In the genomic region with DNA sequence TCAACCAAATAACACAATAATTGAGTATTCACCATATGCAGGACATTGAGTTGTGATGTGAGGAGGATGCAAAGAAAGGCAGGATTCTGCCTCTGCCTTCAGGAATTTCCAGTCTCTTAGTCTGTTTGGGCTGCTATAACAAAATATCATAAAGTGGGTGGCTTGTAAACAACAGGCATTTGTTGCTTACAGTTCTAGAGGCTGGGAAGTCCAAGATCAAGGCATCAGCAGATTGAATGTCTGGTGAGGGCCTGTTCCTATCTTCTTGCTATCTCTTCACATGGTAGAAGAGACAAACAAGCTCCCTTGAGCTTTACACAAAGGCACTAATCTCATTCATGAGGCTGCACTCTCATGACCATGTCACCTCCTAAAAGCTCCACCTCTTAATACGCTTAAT, we compare ENCODE assay signal across 37 cellular contexts.
"Had no signal": no experiment of that assay in that cellular context is flagged by ENCODE, and none has a peak within 500 bp of the region (broad histone marks: within the 10 kb centered on the region; RNA-seq: fewer than 3 reads in every experiment).

No MANE protein-coding gene starts in this region.

- H3K27me3 Mint-ChIP-seq: activated CD4-positive, alpha-beta T cell treated with anti-CD3 and anti-CD28 coated beads, Interleukin-2, amount 10 ng/mL, durations not matched to agents 24 days and 14 days; activated naive CD8-positive, alpha-beta T cell treated with anti-CD3 and anti-CD28 coated beads for 36 hours had no signal

- H3K27me3 ChIP-seq: adrenal gland, body of pancreas, brain microvascular endothelial cell, breast epithelium had no signal

- H3K4me3 Mint-ChIP-seq: activated B cell treated with CpG ODN at 0.5 μM for 24 hours; activated CD4-positive, alpha-beta memory T cell treated with anti-CD3 and anti-CD28 coated beads for 36 hours; activated CD4-positive, alpha-beta T cell treated with anti-CD3 and anti-CD28 coated beads, Interleukin-2, amount 10 ng/mL, durations not matched to agents 24 days and 14 days; activated CD8-positive, alpha-beta T cell treated with anti-CD3 and anti-CD28 coated beads for 36 hours; activated naive CD4-positive, alpha-beta T cell treated with anti-CD3 and anti-CD28 coated beads for 36 hours; activated naive CD8-positive, alpha-beta T cell treated with anti-CD3 and anti-CD28 coated beads for 36 hours; activated T-cell treated with anti-CD3 and anti-CD28 coated beads, Interleukin-2, amount 50 U/mL, for 4 hours; activated T-cell treated with anti-CD3 and anti-CD28 coated beads, Interleukin-2, amount 50 U/mL, for 72 hours; activated T-helper 1 cell treated with anti-CD3 and anti-CD28 coated beads, Interleukin-12 subunit alpha, Interleukin-12 subunit beta, Interleukin-2, Interleukin-4 antibody, amounts not matched to agents 30 ng/mL and 10 ng/mL and 1 ng/mL, durations not matched to agents 14 hours and 24 hours and 36 hours; activated T-helper 17 cell treated with anti-CD3 and anti-CD28 coated beads, Interleukin-2, amount 50 U/mL, for 72 hours; T-helper 1 cell treated with Interleukin-12 subunit alpha and Interleukin-12 subunit beta and Interleukin-4 antibody, amounts not matched to agents 30 μg/mL and 1 μg/mL, for 36 hours; T-helper 2 cell treated with Interferon-gamma antibody and Interleukin-4, amounts not matched to agents 5 μg/mL and 100 μg/mL, for 36 hours had no signal

- H3K9me3 Mint-ChIP-seq: activated B cell treated with CpG ODN at 0.5 μM for 24 hours; activated CD4-positive, alpha-beta memory T cell treated with anti-CD3 and anti-CD28 coated beads for 36 hours; activated CD4-positive, alpha-beta T cell treated with anti-CD3 and anti-CD28 coated beads, Interleukin-2, amount 10 ng/mL, durations not matched to agents 24 days and 14 days; activated CD8-positive, alpha-beta T cell treated with anti-CD3 and anti-CD28 coated beads for 36 hours; activated naive CD4-positive, alpha-beta T cell treated with anti-CD3 and anti-CD28 coated beads for 36 hours; activated naive CD4-positive, alpha-beta T cell treated with anti-CD3 and anti-CD28 coated beads, Interleukin-2, amount 50 U/mL, for 72 hours; activated naive CD8-positive, alpha-beta T cell treated with anti-CD3 and anti-CD28 coated beads for 36 hours; activated T-cell treated with anti-CD3 and anti-CD28 coated beads, Interleukin-2, amount 50 U/mL, for 4 hours; activated T-cell treated with anti-CD3 and anti-CD28 coated beads, Interleukin-2, amount 50 U/mL, for 72 hours; activated T-helper 1 cell treated with anti-CD3 and anti-CD28 coated beads, Interleukin-12 subunit alpha, Interleukin-12 subunit beta, Interleukin-2, Interleukin-4 antibody, amounts not matched to agents 30 ng/mL and 10 ng/mL and 1 ng/mL, durations not matched to agents 14 hours and 24 hours and 36 hours; activated T-helper 17 cell treated with anti-CD3 and anti-CD28 coated beads, Interleukin-2, amount 50 U/mL, for 72 hours; T-helper 1 cell treated with Interleukin-12 subunit alpha and Interleukin-12 subunit beta and Interleukin-4 antibody, amounts not matched to agents 30 μg/mL and 1 μg/mL, for 36 hours; T-helper 2 cell treated with Interferon-gamma antibody and Interleukin-4, amounts not matched to agents 5 μg/mL and 100 μg/mL, for 36 hours had no signal

- H3K36me3 Mint-ChIP-seq: activated CD4-positive, alpha-beta memory T cell treated with anti-CD3 and anti-CD28 coated beads for 36 hours; activated naive CD4-positive, alpha-beta T cell treated with anti-CD3 and anti-CD28 coated beads, Interleukin-2, amount 50 U/mL, for 72 hours; activated naive CD8-positive, alpha-beta T cell treated with anti-CD3 and anti-CD28 coated beads for 36 hours had no signal

- H3K36me3 ChIP-seq: adrenal gland, brain microvascular endothelial cell, breast epithelium had no signal

- H3K4me3 ChIP-seq: adrenal gland, body of pancreas, breast epithelium had no signal

- H3K4me1 Mint-ChIP-seq: activated B cell treated with CpG ODN at 0.5 μM for 24 hours; activated CD4-positive, alpha-beta T cell treated with anti-CD3 and anti-CD28 coated beads, Interleukin-2, amount 10 ng/mL, durations not matched to agents 24 days and 14 days; activated naive CD8-positive, alpha-beta T cell treated with anti-CD3 and anti-CD28 coated beads for 36 hours; activated T-helper 17 cell treated with anti-CD3 and anti-CD28 coated beads, Interleukin-2, amount 50 U/mL, for 72 hours had no signal

- H3K4me1 ChIP-seq: adrenal gland, breast epithelium had no signal

- ATAC-seq: activated CD8-positive, alpha-beta T cell treated with anti-CD3 and anti-CD28 coated beads for 36 hours; activated naive CD4-positive, alpha-beta T cell treated with anti-CD3 and anti-CD28 coated beads, Interleukin-2, amount 50 U/mL, for 72 hours; activated T-cell treated with anti-CD3 and anti-CD28 coated beads, Interleukin-2, amount 50 U/mL, for 4 hours; activated T-cell treated with anti-CD3 and anti-CD28 coated beads, Interleukin-2, amount 50 U/mL, for 72 hours; activated T-helper 17 cell treated with anti-CD3 and anti-CD28 coated beads, Interleukin-2, amount 50 U/mL, for 72 hours; body of pancreas had no signal

- H3K27ac ChIP-seq: adrenal gland, body of pancreas, brain microvascular endothelial cell, VCaP had no signal

- DNase-seq: activated B cell treated with CpG ODN at 0.5 μM for 24 hours; activated CD4-positive, alpha-beta memory T cell treated with anti-CD3 and anti-CD28 coated beads for 36 hours; activated CD4-positive, alpha-beta T cell treated with anti-CD3 and anti-CD28 coated beads for 4 hours; activated CD4-positive, alpha-beta T cell treated with anti-CD3 and anti-CD28 coated beads, Interleukin-2, amount 10 ng/mL, durations not matched to agents 24 days and 14 days; activated CD4-positive, alpha-beta T cell treated with anti-CD3 and anti-CD28 coated beads, Interleukin-2, amount 50 U/mL, for 1 hour; activated CD4-positive, alpha-beta T cell treated with anti-CD3 and anti-CD28 coated beads, Interleukin-2, amount 50 U/mL, for 4 hours; activated CD4-positive, CD25-positive, alpha-beta regulatory T cell treated with anti-CD3 and anti-CD28 coated beads, Interleukin-2, amount 50 U/mL, for 72 hours; activated CD8-positive, alpha-beta memory T cell treated with anti-CD3 and anti-CD28 coated beads, Interleukin-2, amount 50 U/mL, for 4 hours; activated CD8-positive, alpha-beta T cell treated with anti-CD3 and anti-CD28 coated beads for 36 hours; activated effector memory CD4-positive, alpha-beta T cell treated with anti-CD3 and anti-CD28 coated beads, Interleukin-2, amount 50 U/mL, for 16 hours; activated gamma-delta T cell treated with Interleukin-2 at 50 U/mL for 16 hours; activated naive CD4-positive, alpha-beta T cell; activated naive CD4-positive, alpha-beta T cell treated with anti-CD3 and anti-CD28 coated beads for 36 hours; activated naive CD4-positive, alpha-beta T cell treated with anti-CD3 and anti-CD28 coated beads, Interleukin-2, amount 50 U/mL, for 16 hours; activated naive CD8-positive, alpha-beta T cell treated with anti-CD3 and anti-CD28 coated beads for 36 hours; activated T-cell treated with anti-CD3 and anti-CD28 coated beads for 4 hours; activated T-cell treated with anti-CD3 and anti-CD28 coated beads, Interleukin-2, amount 50 U/mL, for 1 hour; activated T-cell treated with anti-CD3 and anti-CD28 coated beads, Interleukin-2, amount 50 U/mL, for 4 hours; activated T-cell treated with anti-CD3 and anti-CD28 coated beads, Interleukin-2, amount 50 U/mL, for 72 hours; adrenal gland; amniotic stem cell; aorta; body of pancreas; brain microvascular endothelial cell; central memory CD4-positive, alpha-beta T cell; T-helper 1 cell; T-helper 2 cell; T-helper 9 cell had no signal

- H3K27ac Mint-ChIP-seq: activated B cell treated with CpG ODN at 0.5 μM for 24 hours; activated CD4-positive, alpha-beta memory T cell treated with anti-CD3 and anti-CD28 coated beads for 36 hours; activated CD4-positive, alpha-beta T cell treated with anti-CD3 and anti-CD28 coated beads, Interleukin-2, amount 10 ng/mL, durations not matched to agents 24 days and 14 days; activated CD8-positive, alpha-beta T cell treated with anti-CD3 and anti-CD28 coated beads for 36 hours; activated naive CD4-positive, alpha-beta T cell treated with anti-CD3 and anti-CD28 coated beads for 36 hours; activated naive CD4-positive, alpha-beta T cell treated with anti-CD3 and anti-CD28 coated beads, Interleukin-2, amount 50 U/mL, for 72 hours; activated naive CD8-positive, alpha-beta T cell treated with anti-CD3 and anti-CD28 coated beads for 36 hours; activated T-cell treated with anti-CD3 and anti-CD28 coated beads, Interleukin-2, amount 50 U/mL, for 72 hours; activated T-helper 1 cell treated with anti-CD3 and anti-CD28 coated beads, Interleukin-12 subunit alpha, Interleukin-12 subunit beta, Interleukin-2, Interleukin-4 antibody, amounts not matched to agents 30 ng/mL and 10 ng/mL and 1 ng/mL, durations not matched to agents 14 hours and 24 hours and 36 hours; activated T-helper 17 cell treated with anti-CD3 and anti-CD28 coated beads, Interleukin-2, amount 50 U/mL, for 72 hours; T-helper 1 cell treated with Interleukin-12 subunit alpha and Interleukin-12 subunit beta and Interleukin-4 antibody, amounts not matched to agents 30 μg/mL and 1 μg/mL, for 36 hours; T-helper 2 cell treated with Interferon-gamma antibody and Interleukin-4, amounts not matched to agents 5 μg/mL and 100 μg/mL, for 36 hours had no signal

- H3K9me3 ChIP-seq: adrenal gland, body of pancreas, breast epithelium had no signal

- FAIRE-seq: astrocyte, TTC549 had no signal
